In the genomic region with DNA sequence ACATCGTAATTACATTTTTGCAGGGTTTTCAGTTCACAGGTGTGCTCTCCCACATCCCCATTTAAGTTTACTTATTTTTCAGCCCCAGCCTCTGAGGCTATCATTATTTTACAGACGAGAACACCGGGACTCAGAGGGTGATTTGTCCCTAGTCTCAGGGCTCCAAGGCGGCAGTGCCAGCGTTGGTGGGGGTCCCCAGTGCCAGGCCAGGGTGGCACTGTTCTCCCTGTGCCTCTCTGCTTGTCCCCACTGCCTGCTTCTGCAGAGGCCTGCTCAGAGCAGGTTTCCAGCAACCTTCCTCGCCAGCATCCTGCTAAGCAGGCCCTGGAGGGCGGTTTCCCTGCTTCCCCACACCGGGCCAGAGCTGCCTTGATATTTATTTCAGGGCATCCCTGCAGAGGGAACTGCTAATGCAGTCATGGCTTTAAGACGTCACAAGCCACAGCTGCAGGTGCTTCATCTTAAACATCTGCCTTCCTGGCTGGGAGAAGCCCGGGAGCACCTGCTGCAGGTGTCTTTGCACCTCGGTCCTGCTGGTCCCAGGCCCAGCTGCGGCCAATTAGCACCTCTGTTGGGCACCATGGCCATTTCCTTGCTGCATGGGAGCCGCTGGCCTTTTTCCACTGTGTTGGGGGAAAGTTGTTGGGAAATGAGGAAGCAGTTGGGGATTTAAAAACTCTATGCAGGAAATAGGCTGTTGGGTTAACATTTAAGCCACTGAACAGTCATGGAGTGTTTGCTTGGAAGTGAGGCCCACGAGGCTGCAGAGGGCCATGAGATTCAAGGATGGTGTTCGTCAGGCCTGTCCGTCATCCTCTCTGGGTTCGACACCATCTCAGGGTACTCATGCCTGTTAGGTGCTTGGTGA, we compare ENCODE assay signal across 1 cellular context.
TF ChIP-seq lines count a peak whose summit lies in the region.

No MANE protein-coding gene starts in this region.

TF ChIP-seq in HepG2, 621 proteins besides CTCF, POLR2A, EP300 and RAD21 (continued from another document and continues in another):
- no peak for TF ChIP-seq ZNF383 (CRISPR knock-in tag; IDR thresholded peaks at IDR 0.05; ENCODE audit: borderline replicate concordance)
- 0 out of 2 replicates have a peak, but pooled peaks have one; percentile 31 for TF ChIP-seq GATAD1 (CRISPR knock-in tag; IDR thresholded peaks at IDR 0.05)
- no peak for TF ChIP-seq IRF9 (CRISPR knock-in tag; IDR thresholded peaks at IDR 0.05; ENCODE audit: borderline replicate concordance)
- 0 out of 2 replicates have a peak, but pooled peaks have one; percentile 43 for TF ChIP-seq ZBTB38 (CRISPR knock-in tag; IDR thresholded peaks at IDR 0.05)
- no peak for TF ChIP-seq TAF15 (IDR thresholded peaks at IDR 0.05; ENCODE audit: low read depth, low read length, poor library complexity, severe bottlenecking)
- no peak for TF ChIP-seq ZBTB40 (IDR thresholded peaks at IDR 0.05)
- TF ChIP-seq ZBTB40 (CRISPR knock-in tag; IDR thresholded peaks at IDR 0.05): no peak; the same call in 1 of the 2 replicates
- TF ChIP-seq ZNF280B (CRISPR knock-in tag; IDR thresholded peaks at IDR 0.05; ENCODE audit: borderline replicate concordance): no peak
- TF ChIP-seq TRIM22 (IDR thresholded peaks at IDR 0.05): no peak
- TF ChIP-seq HOMEZ (CRISPR knock-in tag; IDR thresholded peaks at IDR 0.05; ENCODE audit: low read depth): no peak
- TF ChIP-seq ZNF660 (CRISPR knock-in tag; IDR thresholded peaks at IDR 0.05; ENCODE audit: borderline replicate concordance, low read depth): no peak
- TF ChIP-seq, protein P1, sequence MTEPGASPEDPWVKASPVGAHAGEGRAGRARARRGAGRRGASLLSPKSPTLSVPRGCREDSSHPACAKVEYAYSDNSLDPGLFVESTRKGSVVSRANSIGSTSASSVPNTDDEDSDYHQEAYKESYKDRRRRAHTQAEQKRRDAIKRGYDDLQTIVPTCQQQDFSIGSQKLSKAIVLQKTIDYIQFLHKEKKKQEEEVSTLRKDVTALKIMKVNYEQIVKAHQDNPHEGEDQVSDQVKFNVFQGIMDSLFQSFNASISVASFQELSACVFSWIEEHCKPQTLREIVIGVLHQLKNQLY (CRISPR knock-in tag; IDR thresholded peaks at IDR 0.05): 0 out of 2 replicates have a peak, but pooled peaks have one; percentile 62
- TF ChIP-seq ZNF18 (CRISPR knock-in tag; IDR thresholded peaks at IDR 0.05; ENCODE audit: insufficient replicate concordance): peak; percentile 42
- peak; percentile 39; the same call in 1 of the 2 replicates for TF ChIP-seq NFKB2 (CRISPR knock-in tag; IDR thresholded peaks at IDR 0.05; ENCODE audit: borderline replicate concordance)
- no peak for TF ChIP-seq RFX1 (IDR thresholded peaks at IDR 0.05)
- TF ChIP-seq ZNF225 (CRISPR knock-in tag; IDR thresholded peaks at IDR 0.05): no peak
- TF ChIP-seq ZNF121 (CRISPR knock-in tag; IDR thresholded peaks at IDR 0.05): no peak
- no peak for TF ChIP-seq ZNF615 (CRISPR knock-in tag; IDR thresholded peaks at IDR 0.05; ENCODE audit: borderline replicate concordance)
- TF ChIP-seq, protein P2, sequence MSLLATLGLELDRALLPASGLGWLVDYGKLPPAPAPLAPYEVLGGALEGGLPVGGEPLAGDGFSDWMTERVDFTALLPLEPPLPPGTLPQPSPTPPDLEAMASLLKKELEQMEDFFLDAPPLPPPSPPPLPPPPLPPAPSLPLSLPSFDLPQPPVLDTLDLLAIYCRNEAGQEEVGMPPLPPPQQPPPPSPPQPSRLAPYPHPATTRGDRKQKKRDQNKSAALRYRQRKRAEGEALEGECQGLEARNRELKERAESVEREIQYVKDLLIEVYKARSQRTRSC (CRISPR knock-in tag; IDR thresholded peaks at IDR 0.05; ENCODE audit: low read depth): no peak
- no peak for TF ChIP-seq REXO4 (CRISPR knock-in tag; IDR thresholded peaks at IDR 0.05; ENCODE audit: borderline replicate concordance)
- no peak for TF ChIP-seq ZNF878 (CRISPR knock-in tag; IDR thresholded peaks at IDR 0.05)
- no peak for TF ChIP-seq PCBP2 (optimal IDR thresholded peaks at IDR 0.05; ENCODE audit: low read depth, low read length, poor library complexity, severe bottlenecking)
- no peak for TF ChIP-seq BCLAF1 (IDR thresholded peaks at IDR 0.05)
- peak; percentile 61; the same call in 1 of the 2 replicates for TF ChIP-seq SAFB2 (CRISPR knock-in tag; IDR thresholded peaks at IDR 0.05; ENCODE audit: borderline replicate concordance, low read depth)
- no peak for TF ChIP-seq IKZF1 (IDR thresholded peaks at IDR 0.05)
